In the genomic region with DNA sequence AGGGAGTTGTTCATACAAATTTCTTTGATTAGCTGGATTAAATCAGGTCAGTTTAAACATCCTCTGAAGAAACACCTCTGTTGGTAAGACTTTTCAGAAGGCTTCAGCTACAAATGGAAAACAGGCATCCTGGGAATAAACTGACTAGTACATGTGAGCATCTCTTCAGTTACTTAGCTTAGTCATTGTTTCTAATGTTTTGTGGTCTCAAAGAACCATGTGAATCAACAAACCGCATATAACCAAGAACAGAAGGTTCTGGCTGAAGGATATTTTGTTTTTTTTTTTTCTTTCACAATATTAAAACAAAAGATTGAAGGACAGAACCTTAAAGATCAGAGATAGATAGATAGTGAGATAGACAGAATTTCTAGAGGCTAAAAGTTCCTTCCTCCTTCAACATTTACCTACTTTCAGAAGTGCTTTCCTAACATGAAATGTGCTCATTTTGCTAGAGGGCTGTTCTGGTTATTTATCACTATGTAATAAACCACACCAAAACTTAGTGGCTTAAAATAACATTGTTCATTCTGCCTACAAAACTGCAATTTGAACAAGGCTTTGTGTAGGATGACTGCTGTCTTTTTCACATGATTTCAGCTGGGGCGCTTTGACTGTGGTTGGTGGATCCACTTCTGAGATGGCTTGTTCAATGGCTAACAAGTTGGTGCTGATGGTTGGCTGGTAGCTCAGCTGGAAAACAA, we compare ENCODE assay signal across 11 cellular contexts.
DNase-seq lines count a peak whose midpoint lies in the region; ATAC-seq and TF ChIP-seq lines count a peak whose summit lies in the region.
"Had no signal": no experiment of that assay in that cellular context is flagged by ENCODE, and none has a peak within 500 bp of the region (broad histone marks: within the 10 kb centered on the region; RNA-seq: fewer than 3 reads in every experiment).

No MANE protein-coding gene starts in this region.

- no peak overlapping the region for H3K23ac ChIP-seq in mesenchymal stem cell (ENCODE audit: low read length in 2 of 2)

- H2BK12ac ChIP-seq in mesenchymal stem cell (ENCODE audit: low read length in 2 of 2) = no peak overlapping the region

- H3K79me2 ChIP-seq in smooth muscle cell (ENCODE audit: low read depth) = no peaks in the 10 kb centered on the region

- intact Hi-C loops in testis (cut with DNase I; ENCODE audit: low total_unique reads) = no loop called here

- DNase-seq in OCI-M1 (lab: John Stamatoyannopoulos, UW) (peak; percentile 28), mesenchymal stem cell (no peak), testis (no peak), ACHN (no peak), smooth muscle cell (lab: John Stamatoyannopoulos, UW; ENCODE audit: unreplicated experiment) (no peak)
- DNase-seq: activated naive CD8-positive, alpha-beta T cell treated with anti-CD3 and anti-CD28 coated beads, Interleukin-2, amount 10 ng/mL, durations not matched to agents 7 days and 5 days; NCI-H446 treated with DMSO at 0.1 percent for 48 hours had no signal

- H3K4ac ChIP-seq in mesenchymal stem cell (ENCODE audit: low read depth in 1 of 2, low read length in 2 of 2) = no peak overlapping the region

- H2AFZ ChIP-seq in mesenchymal stem cell (ENCODE audit: low read depth, low read length) = no peak overlapping the region
- no peak overlapping the region for H2AFZ ChIP-seq in smooth muscle cell (ENCODE audit: low read depth)

- H2BK15ac ChIP-seq in mesenchymal stem cell (ENCODE audit: low read depth, poor library complexity, severe bottlenecking) = no peak overlapping the region

- WGBS in mesenchymal stem cell = 76% methylated on average over 1 of the region's 2 CpGs
- WGBS in testis, 2 donors = 66 to 80% methylated on average over 2 of the region's 2 CpGs
- 96% methylated on average over 2 of the region's 2 CpGs for WGBS in smooth muscle cell (ENCODE audit: low lambda C conversion rate)

- no peaks in the 10 kb centered on the region for H3K79me1 ChIP-seq in mesenchymal stem cell (replicated peaks; ENCODE audit: low read length, poor library complexity, severe bottlenecking)

- H2BK5ac ChIP-seq in mesenchymal stem cell (ENCODE audit: low read depth, low read length, poor library complexity, severe bottlenecking) = no peak overlapping the region

- in situ Hi-C loops in ACHN (cut with HindIII; ENCODE audit: low pct_ligation_motif_present, low pct_unique_long_range_greater_than_20kb, low sequenced_read_pairs) = no loop called here

- no peak overlapping the region for H2AK5ac ChIP-seq in mesenchymal stem cell (ENCODE audit: low read length, severe bottlenecking)

- H3F3A ChIP-seq in smooth muscle cell (ENCODE audit: low read depth) = no peaks in the 10 kb centered on the region

- H3K4me3 ChIP-seq in mesenchymal stem cell (ENCODE audit: insufficient read depth in 1 of 2, low read depth in 1 of 2, low read length in 2 of 2) (no peak overlapping the region), testis (no peak overlapping the region), smooth muscle cell (no peak overlapping the region)

- H3K9ac ChIP-seq in mesenchymal stem cell (ENCODE audit: low read length) (peak overlapping the region; percentile 75), smooth muscle cell (ENCODE audit: low read depth) (no peak overlapping the region)

- no peak overlapping the region for H4K8ac ChIP-seq in mesenchymal stem cell (ENCODE audit: low read length)

- H3K18ac ChIP-seq in mesenchymal stem cell (ENCODE audit: low read depth in 1 of 2, low read length in 2 of 2) = no peak overlapping the region

- peak; percentile 66 for ATAC-seq in GM18861 (IDR thresholded peaks at IDR 0.05; ENCODE audit: unreplicated experiment)
- peak; percentile 55 for ATAC-seq in HG02678 (IDR thresholded peaks at IDR 0.05; ENCODE audit: unreplicated experiment)
- ATAC-seq in HG02798 (IDR thresholded peaks at IDR 0.05; ENCODE audit: poor library complexity, unreplicated experiment) = no peak

- H3K27ac ChIP-seq in mesenchymal stem cell (ENCODE audit: low read length, poor library complexity, severe bottlenecking) (no peak overlapping the region), testis (no peak overlapping the region), smooth muscle cell (ENCODE audit: low read depth) (no peak overlapping the region)
- H3K27ac ChIP-seq: neutrophil had no signal

- no peaks in the 10 kb centered on the region for H4K20me1 ChIP-seq in smooth muscle cell (ENCODE audit: low read depth)

- H3K4me2 ChIP-seq in mesenchymal stem cell (ENCODE audit: low read length, poor library complexity, severe bottlenecking) = no peak overlapping the region
- no peak overlapping the region for H3K4me2 ChIP-seq in smooth muscle cell

- TF ChIP-seq CTCF in testis (IDR thresholded peaks at IDR 0.05) (no peak), smooth muscle cell (IDR thresholded peaks at IDR 0.05; ENCODE audit: borderline replicate concordance, insufficient read depth, poor library complexity, severe bottlenecking) (no peak)

- H3K36me3 ChIP-seq in mesenchymal stem cell (ENCODE audit: control insufficient read depth in 1 of 2, insufficient read depth in 2 of 2, low read depth in 1 of 2, low read length in 2 of 2) (no peaks in the 10 kb centered on the region), testis (ENCODE audit: low read depth, missing control alignments) (no peaks in the 10 kb centered on the region), smooth muscle cell (ENCODE audit: low read depth) (no peaks in the 10 kb centered on the region)
- H3K36me3 ChIP-seq: neutrophil had no signal

- H4K91ac ChIP-seq in mesenchymal stem cell (ENCODE audit: low read length) = no peak overlapping the region

- no peaks in the 10 kb centered on the region for H3K9me3 ChIP-seq in mesenchymal stem cell (ENCODE audit: control insufficient read depth, low read length)
- H3K9me3 ChIP-seq in testis = no peaks in the 10 kb centered on the region
- no peaks in the 10 kb centered on the region for H3K9me3 ChIP-seq in smooth muscle cell (replicated peaks; ENCODE audit: low read depth)
- H3K9me3 ChIP-seq: neutrophil had no signal

- no peaks in the 10 kb centered on the region for H3K27me3 ChIP-seq in mesenchymal stem cell (ENCODE audit: control insufficient read depth in 1 of 2, insufficient read depth in 1 of 2, low read length in 2 of 2)
- no peaks in the 10 kb centered on the region for H3K27me3 ChIP-seq in testis
- H3K27me3 ChIP-seq in smooth muscle cell (ENCODE audit: low read depth) = peaks cover 4% of the 10 kb centered on the region
- H3K27me3 ChIP-seq: neutrophil had no signal

- no peak overlapping the region for H2BK120ac ChIP-seq in mesenchymal stem cell (ENCODE audit: low read depth, low read length)

- H3K14ac ChIP-seq in mesenchymal stem cell (ENCODE audit: low read length in 2 of 2) = no peak overlapping the region

- no peaks in the 10 kb centered on the region for H3K4me1 ChIP-seq in mesenchymal stem cell (ENCODE audit: control insufficient read depth, insufficient read depth, low read depth, low read length)
- no peaks in the 10 kb centered on the region for H3K4me1 ChIP-seq in testis
- no peaks in the 10 kb centered on the region for H3K4me1 ChIP-seq in smooth muscle cell (ENCODE audit: low read depth)

- no peak for TF ChIP-seq POLR2A in testis (IDR thresholded peaks at IDR 0.05)
